Comparison of ENCODE assay signal across 1 cellular context in genomic region chr2:108855194-108855593, GRCh38.
TF ChIP-seq lines count a peak whose summit lies in the region.

No MANE protein-coding gene starts in this region.

TF ChIP-seq in liver, 16 proteins besides CTCF, POLR2A, EP300 and RAD21:
- TF ChIP-seq REST (IDR thresholded peaks at IDR 0.05), result no peak
- no peak for TF ChIP-seq TAF1 (conservative IDR thresholded peaks at IDR 0.05)
